7 cellular contexts compared by ENCODE assay signal in genomic region chr2:43228782-43229659, GRCh38. TPM values are rescaled to one million over a fixed set of nuclear protein-coding genes. Genes with fewer than 3 reads are reported as not detected.
DNase-seq lines count a peak whose midpoint lies in the region; ATAC-seq, FAIRE-seq and TF ChIP-seq lines count a peak whose summit lies in the region.

No MANE protein-coding gene starts in this region.

- H3K36me3 ChIP-seq in HCT116 (ENCODE audit: control insufficient read depth in 1 of 2, insufficient read depth in 2 of 2, low read length in 2 of 2) (peaks cover 0 to 9% of the 10 kb centered on the region in 2 experiments; a peak in 1 of 4 replicates), spleen (peaks cover 0 to 47% (median 20%) of the 10 kb centered on the region in 6 donors)

- no peak overlapping the region for H3K9ac ChIP-seq in HCT116 (ENCODE audit: low read length)

- RAD21 ChIA-PET in HCT116 (lab: Charles Lee; ENCODE audit: low non-redundant PET in 1 of 2, low total read pairs in 2 of 2, uncharacterized antibody in 2 of 2, unreplicated experiment in 2 of 2), result interaction anchor here (0.7 to 1.4 kb wide), 5 partner anchors 98 to 772 kb away, joined by 3 to 7 read pairs (median 3); no protein-coding TSS in a partner anchor

- CTCF ChIA-PET in HCT116 (lab: Charles Lee), result interaction anchor here (0.6 to 4.1 kb wide), 26 partner anchors 11 to 401 kb away, joined by 3 to 35 read pairs (median 4); no protein-coding TSS in a partner anchor

- TF ChIP-seq CTCF in HCT116 (IDR thresholded peaks at IDR 0.05 in 2 of 3, conservative IDR thresholded peaks at IDR 0.05 in 1 of 3; ENCODE audit: borderline replicate concordance in 1 of 3, insufficient read depth in 1 of 3, low read depth in 2 of 3, low read length in 2 of 3) (no peak), fibroblast of mammary gland (conservative IDR thresholded peaks at IDR 0.05; ENCODE audit: control insufficient read depth, insufficient read depth, low read depth, low read length) (no peak), spleen (IDR thresholded peaks at IDR 0.05 in 8 of 11, conservative IDR thresholded peaks at IDR 0.05 in 3 of 11) (no peak)

- DNase-seq in HCT116 (ENCODE audit: low read depth, low spot score), result no peak
- DNase-seq in T-helper 22 cell (ENCODE audit: low read depth), result peak; percentile 25
- DNase-seq in fibroblast of mammary gland (ENCODE audit: low read depth), result peak; percentile 51
- peak; percentile 53 for DNase-seq in spleen
- no peak for DNase-seq in AG08395 (ENCODE audit: low spot score)
- no peak for DNase-seq in frontal cortex (ENCODE audit: low spot score in 2 of 2)

- intact Hi-C loops in HCT116 (cut with micrococcal nuclease), result loop anchor here (1.0 to 5.0 kb wide), 8 partner anchors 52 to 400 kb away; no protein-coding TSS in a partner anchor
- intact Hi-C loops in spleen (cut with DNase I; ENCODE audit: low total_unique reads), result loop anchor here (5.0 to 10.0 kb wide), 2 partner anchors 254 to 277 kb away; no protein-coding TSS in a partner anchor

- no peak for ATAC-seq in HCT116
- no peak for ATAC-seq in GM18519 (IDR thresholded peaks at IDR 0.05; ENCODE audit: low FRiP score, unreplicated experiment)

- no peaks in the 10 kb centered on the region for H4K20me1 ChIP-seq in HCT116 (ENCODE audit: insufficient read depth)

- H3K27me3 ChIP-seq in HCT116 (ENCODE audit: insufficient read depth, low read length) (no peaks in the 10 kb centered on the region), spleen (replicated peaks in 1 of 7) (no peaks in the 10 kb centered on the region)

- H2AFZ ChIP-seq in HCT116 (ENCODE audit: low read depth, low read length, poor library complexity, severe bottlenecking), result no peak overlapping the region

- peaks cover 19% of the 10 kb centered on the region for H3K79me2 ChIP-seq in HCT116 (ENCODE audit: insufficient read depth, low read length)

- no peak for TF ChIP-seq RAD21 in HCT116 (IDR thresholded peaks at IDR 0.05; ENCODE audit: low read depth)

- H3K9me3 ChIP-seq in HCT116 (ENCODE audit: control insufficient read depth in 1 of 2, insufficient read depth in 1 of 2, low read depth in 1 of 2, low read length in 2 of 2) (no peaks in the 10 kb centered on the region), spleen (no peaks in the 10 kb centered on the region)

- H3K27ac ChIP-seq in HCT116 (ENCODE audit: low read depth, low read length) (peak overlapping the region; percentile 8; the same call in 1 of the 2 replicates), spleen (peak overlapping the region; percentile 93 to 100 (median 99))

- POLR2A ChIA-PET in HCT116 (lab: Charles Lee), result interaction anchor here (0.8 to 1.1 kb wide), 2 partner anchors 98 to 255 kb away, joined by 3 to 4 read pairs; no protein-coding TSS in a partner anchor

- TF ChIP-seq POLR2A in HCT116 (IDR thresholded peaks at IDR 0.05; ENCODE audit: borderline replicate concordance, extremely low read depth, insufficient read depth, insufficient read length) (no peak), spleen (IDR thresholded peaks at IDR 0.05) (no peak)

- H3K9me2 ChIP-seq in HCT116 (ENCODE audit: insufficient read depth), result no peaks in the 10 kb centered on the region

- no TSS peak for BruUV-seq in HCT116 (replicated peaks; lab: Mats Ljungman, UMichigan)

- 24 to 37% (median 29%) methylated on average over 6 of the region's 6 CpGs for WGBS in spleen, 5 donors

- H3K4me1 ChIP-seq in HCT116 (ENCODE audit: control insufficient read depth in 1 of 2, insufficient read depth in 2 of 2, low read length in 2 of 2) (peaks cover 24 to 26% of the 10 kb centered on the region in 2 experiments), spleen (peaks cover 24 to 67% (median 52%) of the 10 kb centered on the region in 6 donors)

- no peak overlapping the region for H3K4me3 ChIP-seq in HCT116 (replicated peaks in 1 of 2; ENCODE audit: low read depth in 1 of 2, low read length in 2 of 2)
- no peak overlapping the region for H3K4me3 ChIP-seq in fibroblast of mammary gland (ENCODE audit: control insufficient read depth, low read depth, low read length)
- H3K4me3 ChIP-seq in spleen, result peak overlapping the region in 2 of 8 donors; percentile 94 to 95

- no peak overlapping the region for H3K4me2 ChIP-seq in HCT116 (ENCODE audit: low read length)

- FAIRE-seq in frontal cortex (lab: Jason Lieb, UNC), result no peak

TF ChIP-seq in HCT116, 20 proteins besides CTCF, POLR2A, EP300 and RAD21:
- no peak for TF ChIP-seq CEBPB (IDR thresholded peaks at IDR 0.05; ENCODE audit: low read depth)
- TF ChIP-seq REST (IDR thresholded peaks at IDR 0.05; ENCODE audit: low read depth), result no peak
- no peak for TF ChIP-seq EGR1 (IDR thresholded peaks at IDR 0.05; ENCODE audit: low read depth)
- TF ChIP-seq EZH2phosphoT487 (IDR thresholded peaks at IDR 0.05; ENCODE audit: borderline replicate concordance), result no peak
- TF ChIP-seq SP1 (IDR thresholded peaks at IDR 0.05; ENCODE audit: low read depth), result no peak
- TF ChIP-seq SRF (IDR thresholded peaks at IDR 0.05; ENCODE audit: low read depth), result no peak
- TF ChIP-seq ATF3 (IDR thresholded peaks at IDR 0.05), result no peak
- no peak for TF ChIP-seq FOSL1 (IDR thresholded peaks at IDR 0.05; ENCODE audit: low read depth)
- no peak for TF ChIP-seq ZNF274 (IDR thresholded peaks at IDR 0.05; ENCODE audit: low read depth, low read length)
- TF ChIP-seq POLR2AphosphoS5 (IDR thresholded peaks at IDR 0.05; ENCODE audit: low read depth, low read length), result no peak
- TF ChIP-seq CBX3 (IDR thresholded peaks at IDR 0.05; ENCODE audit: low read depth), result no peak
- TF ChIP-seq ZFX (IDR thresholded peaks at IDR 0.05), result no peak
- no peak for TF ChIP-seq MAX (IDR thresholded peaks at IDR 0.05)
- TF ChIP-seq YY1 (IDR thresholded peaks at IDR 0.05; ENCODE audit: extremely low read depth, insufficient replicate concordance, low read depth, low read length), result no peak
- no peak for TF ChIP-seq TCF7L2 (IDR thresholded peaks at IDR 0.05; ENCODE audit: borderline replicate concordance, extremely low read depth, insufficient read depth, insufficient read length)
- TF ChIP-seq ELF1 (IDR thresholded peaks at IDR 0.05; ENCODE audit: borderline replicate concordance, low read depth), result no peak
TF ChIP-seq in HCT116: peak in this region for 0.

RNA-seq across cellular contexts. Expression of gene ZFP36L2, which starts 2.6 kb away (rescaled TPM):
- 30.3 TPM for total RNA-seq in HCT116 (2021; ENCODE audit: unreplicated experiment)
- polyA plus RNA-seq in HCT116 (2012), result 15.7 and 29.3 TPM in 2 replicates
- 100 to 1,000 TPM; 118 to 223 (median 131) TPM for total RNA-seq in spleen
- 100 to 1,000 TPM in 1 of 3 donors, 10 to 100 TPM in 2; 72.4 to 115 (median 91.0) TPM for polyA plus RNA-seq in spleen
- total RNA-seq in frontal cortex, result 2.4 TPM

Comparison
In these comparisons a context has a peak if more than half of its experiments do, and no peak if none do; other contexts are left out.
1. DNase-seq: peak in T-helper 22 cell (single experiment), fibroblast of mammary gland (single experiment) and spleen (single experiment); none in HCT116 (single experiment), AG08395 (single experiment) and frontal cortex (0 of 2).